In the genomic region with DNA sequence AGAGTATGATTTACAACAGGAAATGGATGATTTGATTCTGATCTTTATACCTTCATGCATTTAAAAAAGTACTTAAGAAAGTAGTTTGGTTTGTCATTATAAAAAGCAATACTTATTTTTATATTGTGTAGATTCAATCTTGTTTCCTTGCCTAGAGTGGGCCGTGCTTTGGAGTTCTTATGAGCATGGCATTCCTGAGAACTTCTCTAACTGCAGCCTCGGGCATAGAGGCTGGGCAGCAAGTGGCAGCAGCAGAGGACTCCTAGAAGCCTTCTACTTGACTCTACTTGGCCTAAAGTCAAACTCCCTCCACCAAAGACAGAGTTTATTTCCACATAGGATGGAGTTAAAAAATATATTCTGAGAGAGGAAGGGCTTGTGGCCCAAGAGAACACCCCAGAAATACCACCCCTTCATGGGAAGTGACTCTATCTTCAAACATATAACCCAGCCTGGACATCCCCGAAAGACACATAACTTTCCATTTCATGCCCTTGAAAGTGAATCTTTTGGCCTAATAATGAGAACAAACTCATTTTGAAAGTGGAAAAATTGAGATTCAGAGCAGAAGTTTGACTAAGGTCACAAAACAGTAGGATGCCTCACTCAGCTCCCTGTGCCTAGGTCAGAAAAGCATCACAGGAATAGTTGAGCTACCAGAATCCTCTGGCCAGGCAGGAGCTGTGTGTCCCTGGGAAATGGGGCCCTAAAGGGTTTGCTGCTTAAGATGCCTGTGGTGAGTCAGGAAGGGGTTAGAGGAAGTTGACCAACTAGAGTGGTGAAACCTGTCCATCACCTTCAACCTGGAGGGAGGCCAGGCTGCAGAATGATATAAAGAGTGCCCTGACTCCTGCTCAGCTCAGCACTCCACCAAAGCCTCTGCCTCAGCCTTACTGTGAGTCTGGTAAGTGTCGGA, we compare ENCODE assay signal across 1 cellular context.
TF ChIP-seq lines count a peak whose summit lies in the region.

A gene with protein sequence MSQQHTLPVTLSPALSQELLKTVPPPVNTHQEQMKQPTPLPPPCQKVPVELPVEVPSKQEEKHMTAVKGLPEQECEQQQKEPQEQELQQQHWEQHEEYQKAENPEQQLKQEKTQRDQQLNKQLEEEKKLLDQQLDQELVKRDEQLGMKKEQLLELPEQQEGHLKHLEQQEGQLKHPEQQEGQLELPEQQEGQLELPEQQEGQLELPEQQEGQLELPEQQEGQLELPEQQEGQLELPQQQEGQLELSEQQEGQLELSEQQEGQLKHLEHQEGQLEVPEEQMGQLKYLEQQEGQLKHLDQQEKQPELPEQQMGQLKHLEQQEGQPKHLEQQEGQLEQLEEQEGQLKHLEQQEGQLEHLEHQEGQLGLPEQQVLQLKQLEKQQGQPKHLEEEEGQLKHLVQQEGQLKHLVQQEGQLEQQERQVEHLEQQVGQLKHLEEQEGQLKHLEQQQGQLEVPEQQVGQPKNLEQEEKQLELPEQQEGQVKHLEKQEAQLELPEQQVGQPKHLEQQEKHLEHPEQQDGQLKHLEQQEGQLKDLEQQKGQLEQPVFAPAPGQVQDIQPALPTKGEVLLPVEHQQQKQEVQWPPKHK (plus strand): TSS at position 861 of the 916 bp plus-strand sequence. CDS start 1,252 bp downstream, outside the sequence.

TF ChIP-seq in GM23338, 12 proteins besides CTCF, POLR2A, EP300 and RAD21 (continued from another document):
- TF ChIP-seq ZNF462 (CRISPR knock-in tag; IDR thresholded peaks at IDR 0.05) (no peak), STAT1 (IDR thresholded peaks at IDR 0.05; ENCODE audit: unreplicated experiment) (no peak), ZNF331 (CRISPR knock-in tag; IDR thresholded peaks at IDR 0.05; ENCODE audit: low read depth) (no peak), POLR2AphosphoS5 (IDR thresholded peaks at IDR 0.05; ENCODE audit: low read depth) (no peak)
